Comparison of ENCODE assay signal across 12 cellular contexts in the genomic region with DNA sequence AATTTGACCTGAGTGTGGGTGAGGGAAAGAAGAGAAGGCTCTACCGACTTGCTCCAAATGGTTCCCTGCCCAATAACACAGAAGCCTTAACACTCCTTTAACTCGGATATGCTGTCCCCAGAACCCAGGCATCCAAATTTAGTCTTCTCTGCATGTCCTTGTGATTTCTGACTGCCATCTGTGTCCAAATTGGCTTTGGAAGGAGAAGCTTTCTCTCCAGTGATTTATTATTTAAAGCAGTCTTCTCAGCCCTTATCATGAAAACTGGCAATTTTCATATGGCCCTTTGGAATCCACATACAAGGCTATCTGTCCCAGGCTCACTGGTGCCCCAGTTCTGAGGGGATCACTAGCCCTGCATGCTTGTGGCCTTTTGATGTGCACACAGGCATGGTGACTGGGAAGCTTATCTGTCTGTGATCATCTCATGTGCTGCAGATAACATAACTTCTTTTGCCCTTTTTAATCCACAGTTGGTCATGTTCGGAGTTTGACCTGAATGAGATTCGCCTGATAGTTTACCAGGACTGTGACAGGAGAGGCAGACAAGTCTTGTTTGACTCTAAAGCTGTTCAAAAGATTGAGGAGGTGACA. TPM values are rescaled to one million over a fixed set of nuclear protein-coding genes. Genes with fewer than 3 reads are reported as not detected.
DNase-seq lines count a peak whose midpoint lies in the region; ATAC-seq, FAIRE-seq and TF ChIP-seq lines count a peak whose summit lies in the region.
"Had no signal": no experiment of that assay in that cellular context is flagged by ENCODE, and none has a peak within 500 bp of the region (broad histone marks: within the 10 kb centered on the region; RNA-seq: fewer than 3 reads in every experiment).

No MANE protein-coding gene starts in this region.

- H3K9me3 ChIP-seq in gastroesophageal sphincter (no peaks in the 10 kb centered on the region), gastrocnemius medialis (no peaks in the 10 kb centered on the region)

- WGBS in gastroesophageal sphincter (ENCODE audit: low coverage in 1 of 2), 2 donors: 51 to 54% methylated on average over 3 to 4 of the region's 4 CpGs

- H3K9me3 Mint-ChIP-seq in activated T-helper 2 cell treated with anti-CD3 and anti-CD28 coated beads, Interferon-gamma antibody, Interleukin-2, Interleukin-4, amounts not matched to agents 10 μg/mL and 5 μg/mL and 100 μg/mL, durations not matched to agents 14 hours and 24 hours and 36 hours: no peaks in the 10 kb centered on the region
- H3K9me3 Mint-ChIP-seq: neural progenitor cell had no signal

- peaks cover 65% of the 10 kb centered on the region for H3K4me1 Mint-ChIP-seq in activated T-helper 2 cell treated with anti-CD3 and anti-CD28 coated beads, Interferon-gamma antibody, Interleukin-2, Interleukin-4, amounts not matched to agents 10 μg/mL and 5 μg/mL and 100 μg/mL, durations not matched to agents 14 hours and 24 hours and 36 hours (ENCODE audit: low read depth)

- no peak for TF ChIP-seq EP300 in gastroesophageal sphincter (IDR thresholded peaks at IDR 0.05)

- ATAC-seq in GM19372 (IDR thresholded peaks at IDR 0.05; ENCODE audit: low read depth, unreplicated experiment): peak; percentile 16
- ATAC-seq in gastroesophageal sphincter: no peak
- ATAC-seq in gastrocnemius medialis: peak in 1 of 2 donors; percentile 23
- no peak for ATAC-seq in GM18520 (IDR thresholded peaks at IDR 0.05; ENCODE audit: unreplicated experiment)

- H3K27ac Mint-ChIP-seq in activated T-helper 2 cell treated with anti-CD3 and anti-CD28 coated beads, Interferon-gamma antibody, Interleukin-2, Interleukin-4, amounts not matched to agents 10 μg/mL and 5 μg/mL and 100 μg/mL, durations not matched to agents 14 hours and 24 hours and 36 hours: no peak overlapping the region
- H3K27ac Mint-ChIP-seq: neural progenitor cell had no signal

- H3K27ac ChIP-seq in gastroesophageal sphincter: peak overlapping the region in 3 of 4 donors; percentile 32 to 56 (median 53)
- peak overlapping the region; percentile 74 to 82 (median 80) for H3K27ac ChIP-seq in gastrocnemius medialis
- H3K27ac ChIP-seq: neural progenitor cell had no signal

- H3K36me3 Mint-ChIP-seq in activated T-helper 2 cell treated with anti-CD3 and anti-CD28 coated beads, Interferon-gamma antibody, Interleukin-2, Interleukin-4, amounts not matched to agents 10 μg/mL and 5 μg/mL and 100 μg/mL, durations not matched to agents 14 hours and 24 hours and 36 hours (ENCODE audit: low read depth): peaks cover 18% of the 10 kb centered on the region

- H3K4me1 ChIP-seq in gastroesophageal sphincter: peaks cover 22 to 72% (median 23%) of the 10 kb centered on the region in 3 donors
- H3K4me1 ChIP-seq in gastrocnemius medialis: peaks cover 56 to 59% of the 10 kb centered on the region in 2 donors
- H3K4me1 ChIP-seq: neural progenitor cell had no signal

- DNase-seq in LNCaP clone FGC (ENCODE audit: low read depth) (no peak), gastrocnemius medialis (no peak), RCC 7860 (ENCODE audit: low spot score) (no peak), NCI-H2107 treated with DMSO at 0.1 percent for 48 hours (lab: John Stamatoyannopoulos, UW; ENCODE audit: unreplicated experiment) (no peak)
- no peak for DNase-seq in activated T-helper 2 cell treated with anti-CD3 and anti-CD28 coated beads, Interferon-gamma antibody, Interleukin-2, Interleukin-4, amounts not matched to agents 10 μg/mL and 5 μg/mL and 100 μg/mL, durations not matched to agents 14 hours and 24 hours and 36 hours (ENCODE audit: low spot score)
- DNase-seq: activated CD8-positive, alpha-beta memory T cell treated with anti-CD3 and anti-CD28 coated beads, Interleukin-2, amount 50 U/mL, for 48 hours; DMS79 treated with DMSO at 0.1 percent for 48 hours; hypothalamus had no signal

- TF ChIP-seq CTCF in LNCaP clone FGC (IDR thresholded peaks at IDR 0.05; ENCODE audit: control insufficient read depth, extremely low read depth, insufficient read depth) (0 out of 2 replicates have a peak, but pooled peaks have one; percentile 3), gastroesophageal sphincter (IDR thresholded peaks at IDR 0.05) (no peak), gastrocnemius medialis (IDR thresholded peaks at IDR 0.05 in 4 of 5, conservative IDR thresholded peaks at IDR 0.05 in 1 of 5) (no peak)

- no peak overlapping the region for H3K4me3 Mint-ChIP-seq in activated T-helper 2 cell treated with anti-CD3 and anti-CD28 coated beads, Interferon-gamma antibody, Interleukin-2, Interleukin-4, amounts not matched to agents 10 μg/mL and 5 μg/mL and 100 μg/mL, durations not matched to agents 14 hours and 24 hours and 36 hours (ENCODE audit: low read depth)
- H3K4me3 Mint-ChIP-seq: neural progenitor cell had no signal

- no peak overlapping the region for H3K4me3 ChIP-seq in LNCaP clone FGC (ENCODE audit: low read depth, low read length)
- no peak overlapping the region for H3K4me3 ChIP-seq in gastroesophageal sphincter
- no peak overlapping the region for H3K4me3 ChIP-seq in gastrocnemius medialis
- H3K4me3 ChIP-seq: neural progenitor cell had no signal

- H3K27me3 ChIP-seq in gastroesophageal sphincter (no peaks in the 10 kb centered on the region), gastrocnemius medialis (no peaks in the 10 kb centered on the region)
- H3K27me3 ChIP-seq: neural progenitor cell had no signal

- in situ Hi-C loops in gastrocnemius medialis (cut with MboI; ENCODE audit: low sequenced_read_pairs in 4 of 4): no loop called here

- no peaks in the 10 kb centered on the region for H3K27me3 Mint-ChIP-seq in activated T-helper 2 cell treated with anti-CD3 and anti-CD28 coated beads, Interferon-gamma antibody, Interleukin-2, Interleukin-4, amounts not matched to agents 10 μg/mL and 5 μg/mL and 100 μg/mL, durations not matched to agents 14 hours and 24 hours and 36 hours (ENCODE audit: low read depth)

- H3K36me3 ChIP-seq in gastroesophageal sphincter: peaks cover 0 to 28% of the 10 kb centered on the region in 2 donors
- H3K36me3 ChIP-seq in gastrocnemius medialis: peaks cover 0 to 24% of the 10 kb centered on the region in 2 donors
- H3K36me3 ChIP-seq: neural progenitor cell had no signal

- FAIRE-seq in RCC 7860 (lab: Jason Lieb, UNC): no peak

- intact Hi-C loops in gastrocnemius medialis (cut with DNase I; ENCODE audit: low total_unique reads): no loop called here
- intact Hi-C loops in activated T-helper 2 cell treated with anti-CD3 and anti-CD28 coated beads, Interferon-gamma antibody, Interleukin-2, Interleukin-4, amounts not matched to agents 10 μg/mL and 5 μg/mL and 100 μg/mL, durations not matched to agents 14 hours and 24 hours and 36 hours (cut with micrococcal nuclease): loop anchor here (2.0 to 5.0 kb wide), 2 partner anchors 15 to 153 kb away; partner anchors contain the start of genes C4orf46 and ETFDH

- no peak for TF ChIP-seq POLR2A in gastroesophageal sphincter (IDR thresholded peaks at IDR 0.05)
- TF ChIP-seq POLR2A in gastrocnemius medialis (IDR thresholded peaks at IDR 0.05): no peak

RNA-seq across cellular contexts. Expression of gene FNIP2, which starts 56.7 kb away (rescaled TPM):
- total RNA-seq in gastroesophageal sphincter (100 to 1,000 TPM in 1 of 4 donors, 10 to 100 TPM in 3; 53.0 to 135 (median 70.5) TPM), gastrocnemius medialis (10 to 100 TPM in 3 of 4 donors, 1 to 10 TPM in 1; 9.9 to 32.8 (median 22.2) TPM)
- total RNA-seq in activated T-helper 2 cell treated with anti-CD3 and anti-CD28 coated beads, Interferon-gamma antibody, Interleukin-2, Interleukin-4, amounts not matched to agents 10 μg/mL and 5 μg/mL and 100 μg/mL, durations not matched to agents 14 hours and 24 hours and 36 hours: 10.5 and 11.9 TPM in 2 replicates
